Comparison of ENCODE assay signal across 20 cellular contexts in genomic region chr10:116835658-116836057, GRCh38. TPM values are rescaled to one million over a fixed set of nuclear protein-coding genes. Genes with fewer than 3 reads are reported as not detected.
"Had no signal": no experiment of that assay in that cellular context is flagged by ENCODE, and none has a peak within 500 bp of the region (broad histone marks: within the 10 kb centered on the region; RNA-seq: fewer than 3 reads in every experiment).

No MANE protein-coding gene starts in this region.

- H3K9me3 ChIP-seq: breast epithelium, esophagus muscularis mucosa, heart left ventricle, right lobe of liver, thoracic aorta had no signal

- H3K27me3 ChIP-seq: breast epithelium, esophagus muscularis mucosa, foreskin keratinocyte, right lobe of liver had no signal

- ATAC-seq: activated naive CD4-positive, alpha-beta T cell treated with anti-CD3 and anti-CD28 coated beads, Interleukin-2, amount 50 U/mL, for 72 hours; activated T-cell treated with anti-CD3 and anti-CD28 coated beads, Interleukin-2, amount 50 U/mL, for 72 hours; foreskin keratinocyte; naive thymus-derived CD8-positive, alpha-beta T cell; right lobe of liver had no signal

- DNase-seq: activated CD4-positive, alpha-beta T cell treated with anti-CD3 and anti-CD28 coated beads for 4 hours; activated CD4-positive, alpha-beta T cell treated with anti-CD3 and anti-CD28 coated beads, Interleukin-2, amount 50 U/mL, for 4 hours; activated naive CD4-positive, alpha-beta T cell; activated T-cell treated with anti-CD3 and anti-CD28 coated beads for 4 hours; activated T-cell treated with anti-CD3 and anti-CD28 coated beads, Interleukin-2, amount 50 U/mL, for 72 hours; central memory CD4-positive, alpha-beta T cell; foreskin keratinocyte; naive thymus-derived CD8-positive, alpha-beta T cell; posterior cingulate gyrus; right lobe of liver; stimulated activated CD4-positive, alpha-beta T cell treated with anti-CD3 and anti-CD28 coated beads, Interleukin-2, amount 100 ng/mL, for 48 hours; stimulated activated naive CD4-positive, alpha-beta T cell treated with Interleukin-2 at 50 U/mL for 16 hours; trophoblast cell had no signal

- H3K27ac ChIP-seq: breast epithelium, esophagus muscularis mucosa, foreskin keratinocyte, heart left ventricle, right lobe of liver, thoracic aorta had no signal

- H3K36me3 ChIP-seq: heart left ventricle, right lobe of liver, thoracic aorta had no signal

- H3K4me1 ChIP-seq: breast epithelium, esophagus muscularis mucosa, foreskin keratinocyte, heart left ventricle had no signal

- H3K4me3 ChIP-seq: breast epithelium, esophagus muscularis mucosa, heart left ventricle, right lobe of liver, thoracic aorta had no signal

RNA-seq across cellular contexts. Expression of gene ENO4, which starts 13.6 kb away (rescaled TPM):
- total RNA-seq: activated naive CD4-positive, alpha-beta T cell treated with anti-CD3 and anti-CD28 coated beads, Interleukin-2, amount 50 U/mL, for 72 hours; activated T-cell treated with anti-CD3 and anti-CD28 coated beads, Interleukin-2, amount 50 U/mL, for 72 hours; naive thymus-derived CD8-positive, alpha-beta T cell; right lobe of liver; skeletal muscle tissue; T-helper 2 cell treated with Interferon-gamma antibody and Interleukin-4, amounts not matched to agents 100 ng/mL and 5 ng/mL, for 36 hours had no signal
- polyA plus RNA-seq: naive thymus-derived CD8-positive, alpha-beta T cell had no signal
